Comparison of ENCODE assay signal across 8 cellular contexts in genomic region chr1:1273152-1273534, GRCh38. TPM values are rescaled to one million over a fixed set of nuclear protein-coding genes. Genes with fewer than 3 reads are reported as not detected.
DNase-seq lines count a peak whose midpoint lies in the region; ATAC-seq lines count a peak whose summit lies in the region.

No MANE protein-coding gene starts in this region.

- peaks cover 23% of the 10 kb centered on the region for H3K36me3 Mint-ChIP-seq in T-helper 2 cell treated with Interferon-gamma antibody and Interleukin-4, amounts not matched to agents 5 μg/mL and 100 μg/mL, for 36 hours (ENCODE audit: low read depth)
- H3K36me3 Mint-ChIP-seq in IgD-negative memory B cell, result peaks cover 2% of the 10 kb centered on the region
- H3K36me3 Mint-ChIP-seq in dendritic cell treated with granulocyte-macrophage colony-stimulating factor and Interleukin-4, amounts not matched to agents 40 ng/mL and 50 ng/mL, for 4 days (ENCODE audit: low read depth), result peaks cover 54% of the 10 kb centered on the region
- H3K36me3 Mint-ChIP-seq in naive thymus-derived CD4-positive, alpha-beta T cell, result peaks cover 0 to 11% (median 0%) of the 10 kb centered on the region in 5 donors

- peaks cover 26% of the 10 kb centered on the region for H3K4me1 Mint-ChIP-seq in T-helper 2 cell treated with Interferon-gamma antibody and Interleukin-4, amounts not matched to agents 5 μg/mL and 100 μg/mL, for 36 hours (ENCODE audit: low read depth)
- H3K4me1 Mint-ChIP-seq in IgD-negative memory B cell, result peaks cover 15 to 26% (median 24%) of the 10 kb centered on the region in 3 donors
- peaks cover 44% of the 10 kb centered on the region for H3K4me1 Mint-ChIP-seq in dendritic cell treated with granulocyte-macrophage colony-stimulating factor and Interleukin-4, amounts not matched to agents 40 ng/mL and 50 ng/mL, for 4 days (ENCODE audit: low read depth)
- H3K4me1 Mint-ChIP-seq in naive thymus-derived CD4-positive, alpha-beta T cell, result peaks cover 21 to 47% (median 36%) of the 10 kb centered on the region in 7 donors

- no peaks in the 10 kb centered on the region for H3K27me3 ChIP-seq in naive thymus-derived CD4-positive, alpha-beta T cell (ENCODE audit: control insufficient read depth in 2 of 2, insufficient read depth in 2 of 2, low read length in 2 of 2)

- peak overlapping the region; percentile 86 for H3K4me3 Mint-ChIP-seq in T-helper 2 cell treated with Interferon-gamma antibody and Interleukin-4, amounts not matched to agents 5 μg/mL and 100 μg/mL, for 36 hours
- H3K4me3 Mint-ChIP-seq in IgD-negative memory B cell, result peak overlapping the region; percentile 88 to 94 (median 91)
- H3K4me3 Mint-ChIP-seq in dendritic cell treated with granulocyte-macrophage colony-stimulating factor and Interleukin-4, amounts not matched to agents 40 ng/mL and 50 ng/mL, for 4 days, result peak overlapping the region; percentile 86
- H3K4me3 Mint-ChIP-seq in naive thymus-derived CD4-positive, alpha-beta T cell, result peak overlapping the region; percentile 79 to 92 (median 88)

- no peaks in the 10 kb centered on the region for H3K9me3 Mint-ChIP-seq in T-helper 2 cell treated with Interferon-gamma antibody and Interleukin-4, amounts not matched to agents 5 μg/mL and 100 μg/mL, for 36 hours
- H3K9me3 Mint-ChIP-seq in IgD-negative memory B cell, result no peaks in the 10 kb centered on the region
- H3K9me3 Mint-ChIP-seq in dendritic cell treated with granulocyte-macrophage colony-stimulating factor and Interleukin-4, amounts not matched to agents 40 ng/mL and 50 ng/mL, for 4 days, result no peaks in the 10 kb centered on the region
- H3K9me3 Mint-ChIP-seq in naive thymus-derived CD4-positive, alpha-beta T cell, result no peaks in the 10 kb centered on the region

- peak; percentile 1 for ATAC-seq in naive thymus-derived CD4-positive, alpha-beta T cell

- DNase-seq in T-helper 2 cell treated with Interferon-gamma antibody and Interleukin-4, amounts not matched to agents 5 μg/mL and 100 μg/mL, for 36 hours (ENCODE audit: low spot score), result no peak
- no peak for DNase-seq in T-helper 2 cell
- DNase-seq in naive thymus-derived CD4-positive, alpha-beta T cell, result no peak
- DNase-seq in NCI-H82 (lab: John Stamatoyannopoulos, UW), result no peak
- DNase-seq in COLO668 (lab: John Stamatoyannopoulos, UW; ENCODE audit: unreplicated experiment), result no peak
- DNase-seq in NCI-H2171 (lab: John Stamatoyannopoulos, UW), result no peak

- CTCF ChIA-PET in naive thymus-derived CD4-positive, alpha-beta T cell (lab: Charles Lee), result interaction anchor here (1.0 kb wide), 1 partner anchor 12 kb away, joined by 3 read pairs; no protein-coding TSS in a partner anchor

- no peaks in the 10 kb centered on the region for H3K27me3 Mint-ChIP-seq in T-helper 2 cell treated with Interferon-gamma antibody and Interleukin-4, amounts not matched to agents 5 μg/mL and 100 μg/mL, for 36 hours (ENCODE audit: low read depth)
- no peaks in the 10 kb centered on the region for H3K27me3 Mint-ChIP-seq in IgD-negative memory B cell
- no peaks in the 10 kb centered on the region for H3K27me3 Mint-ChIP-seq in dendritic cell treated with granulocyte-macrophage colony-stimulating factor and Interleukin-4, amounts not matched to agents 40 ng/mL and 50 ng/mL, for 4 days
- no peaks in the 10 kb centered on the region for H3K27me3 Mint-ChIP-seq in naive thymus-derived CD4-positive, alpha-beta T cell

- no peaks in the 10 kb centered on the region for H3K9me3 ChIP-seq in naive thymus-derived CD4-positive, alpha-beta T cell (ENCODE audit: control insufficient read depth in 2 of 3, low read length in 3 of 3)

- H3K27ac ChIP-seq in naive thymus-derived CD4-positive, alpha-beta T cell (ENCODE audit: low read depth, low read length), result peak overlapping the region; percentile 90

- POLR2A ChIA-PET in naive thymus-derived CD4-positive, alpha-beta T cell (lab: Charles Lee), result interaction anchor here (1.0 to 1.8 kb wide), 5 partner anchors 22 to 126 kb away, joined by 4 to 6 read pairs (median 4); partner anchors contain the start of gene CCNL2

- H3K4me1 ChIP-seq in naive thymus-derived CD4-positive, alpha-beta T cell (ENCODE audit: control insufficient read depth in 2 of 2, insufficient read depth in 2 of 2, low read length in 2 of 2), result peaks cover 28 to 39% of the 10 kb centered on the region in 2 donors

- peak overlapping the region; percentile 81 for H3K27ac Mint-ChIP-seq in T-helper 2 cell treated with Interferon-gamma antibody and Interleukin-4, amounts not matched to agents 5 μg/mL and 100 μg/mL, for 36 hours
- H3K27ac Mint-ChIP-seq in IgD-negative memory B cell, result peak overlapping the region; percentile 53 to 90 (median 81)
- peak overlapping the region; percentile 84 for H3K27ac Mint-ChIP-seq in dendritic cell treated with granulocyte-macrophage colony-stimulating factor and Interleukin-4, amounts not matched to agents 40 ng/mL and 50 ng/mL, for 4 days
- H3K27ac Mint-ChIP-seq in naive thymus-derived CD4-positive, alpha-beta T cell, result peak overlapping the region; percentile 36 to 94 (median 83)

- intact Hi-C loops in dendritic cell treated with granulocyte-macrophage colony-stimulating factor and Interleukin-4, amounts not matched to agents 40 ng/mL and 50 ng/mL, for 4 days (cut with micrococcal nuclease), result no loop called here
- intact Hi-C loops in naive thymus-derived CD4-positive, alpha-beta T cell (cut with micrococcal nuclease), result loop anchor here (1.0 to 5.0 kb wide), 8 partner anchors 22 to 241 kb away; partner anchors contain the start of genes B3GALT6 (in 2 of the 2), C1orf159 (in 2 of the 2), PUSL1 (in 2 of the 2) and SDF4 (in 2 of the 2)

- H3K4me3 ChIP-seq in naive thymus-derived CD4-positive, alpha-beta T cell (ENCODE audit: low read length), result peak overlapping the region; percentile 77

- H3K36me3 ChIP-seq in naive thymus-derived CD4-positive, alpha-beta T cell (ENCODE audit: control insufficient read depth in 2 of 3, insufficient read depth in 3 of 3, low read length in 3 of 3), result peaks cover 0 to 15% (median 0%) of the 10 kb centered on the region in 3 experiments

RNA-seq across cellular contexts. Expression of gene UBE2J2, which starts 0.5 kb away (rescaled TPM):
- 74.3 TPM for polyA plus RNA-seq in IgD-negative memory B cell
- total RNA-seq in naive thymus-derived CD4-positive, alpha-beta T cell, result 10 to 100 TPM; 62.3 to 89.3 (median 75.1) TPM
- 10 to 100 TPM; 86.1 to 92.2 TPM for polyA plus RNA-seq in naive thymus-derived CD4-positive, alpha-beta T cell

RNA-seq across cellular contexts. Expression of gene SCNN1D, which starts 7.1 kb away (rescaled TPM):
- not detected for polyA plus RNA-seq in IgD-negative memory B cell
- total RNA-seq in naive thymus-derived CD4-positive, alpha-beta T cell, result 10 to 100 TPM in 3 of 5 experiments, 1 to 10 TPM in 2; 4.2 to 15.8 (median 10.1) TPM
- polyA plus RNA-seq in naive thymus-derived CD4-positive, alpha-beta T cell, result not detected

RNA-seq across cellular contexts. Expression of gene C1QTNF12, which starts 26.6 kb away (rescaled TPM):
- 0.88 TPM for polyA plus RNA-seq in IgD-negative memory B cell
- total RNA-seq in naive thymus-derived CD4-positive, alpha-beta T cell, result 1 to 10 TPM; 2.5 to 5.8 (median 3.0) TPM
- under 1 TPM in 1 of 2 donors, not detected in 1; 0.56 TPM for polyA plus RNA-seq in naive thymus-derived CD4-positive, alpha-beta T cell

RNA-seq across cellular contexts. Expression of gene ACAP3, which starts 34.6 kb away (rescaled TPM):
- polyA plus RNA-seq in IgD-negative memory B cell, result 10.5 TPM
- 10 to 100 TPM; 51.5 to 70.8 (median 58.2) TPM for total RNA-seq in naive thymus-derived CD4-positive, alpha-beta T cell
- polyA plus RNA-seq in naive thymus-derived CD4-positive, alpha-beta T cell, result 1 to 10 TPM; 3.2 to 5.9 TPM

RNA-seq across cellular contexts. Expression of gene PUSL1, which starts 35.3 kb away (rescaled TPM):
- 21.0 TPM for polyA plus RNA-seq in IgD-negative memory B cell
- total RNA-seq in naive thymus-derived CD4-positive, alpha-beta T cell, result 10 to 100 TPM; 17.7 to 25.4 (median 19.4) TPM
- polyA plus RNA-seq in naive thymus-derived CD4-positive, alpha-beta T cell, result 10 to 100 TPM; 16.2 to 26.1 TPM
